Comparison of ENCODE assay signal across 30 cellular contexts in genomic region chr11:129287920-129288319, GRCh38.
"Had no signal": no experiment of that assay in that cellular context is flagged by ENCODE, and none has a peak within 500 bp of the region (broad histone marks: within the 10 kb centered on the region; RNA-seq: fewer than 3 reads in every experiment).

No MANE protein-coding gene starts in this region.

- FAIRE-seq: pancreas had no signal

- H3K4me3 ChIP-seq: colonic mucosa, heart right ventricle, lower lobe of right lung, pancreas, prostate gland, sigmoid colon, thoracic aorta, tibial nerve, vagina had no signal

- DNase-seq: caudate nucleus; colonic mucosa; effector CD8-positive, alpha-beta T cell; endodermal cell; foreskin melanocyte; glutamatergic neuron; heart right ventricle; hypothalamus; immature natural killer cell; islet precursor cell; kidney glomerular epithelial cell; left colon; left ventricle myocardium superior; lower lobe of right lung; naive thymus-derived CD8-positive, alpha-beta T cell; pancreas; right cardiac atrium; sigmoid colon; stimulated activated CD4-positive, alpha-beta T cell treated with anti-CD3 and anti-CD28 coated beads, Interleukin-15, amount 100 ng/mL, for 24 hours; stimulated activated CD4-positive, alpha-beta T cell treated with anti-CD3 and anti-CD28 coated beads, Interleukin-2, amount 100 ng/mL, for 48 hours; stimulated activated naive B cell treated with anti-CD40 and anti-IgM and Interleukin-4, amounts not matched to agents 10 μg/mL and 1 μg/mL and 100 μg/mL, for 72 hours had no signal

- H3K4me1 Mint-ChIP-seq: immature natural killer cell; stimulated activated naive B cell treated with anti-CD40 and anti-IgM and Interleukin-4, amounts not matched to agents 10 μg/mL and 1 μg/mL and 100 μg/mL, for 72 hours had no signal

- H3K36me3 ChIP-seq: colonic mucosa, heart right ventricle, lower lobe of right lung, neutrophil, pancreas, prostate gland, sigmoid colon, thoracic aorta, tibial nerve, vagina had no signal

- H3K27ac Mint-ChIP-seq: dendritic cell treated with granulocyte-macrophage colony-stimulating factor and Interleukin-4, amounts not matched to agents 40 ng/mL and 50 ng/mL, for 4 days; endodermal cell; immature natural killer cell; naive thymus-derived CD8-positive, alpha-beta T cell; stimulated activated naive B cell treated with anti-CD40 and anti-IgM and Interleukin-4, amounts not matched to agents 10 μg/mL and 1 μg/mL and 100 μg/mL, for 72 hours; stimulated activated naive CD8-positive, alpha-beta T cell treated with anti-CD3 and anti-CD28 coated beads, Interleukin-15, Interleukin-2, amounts not matched to agents 100 ng/mL and 50 ng/mL, for 24 hours had no signal

- H3K4me1 ChIP-seq: lower lobe of right lung, prostate gland, sigmoid colon had no signal

- H3K4me3 Mint-ChIP-seq: dendritic cell treated with granulocyte-macrophage colony-stimulating factor and Interleukin-4, amounts not matched to agents 40 ng/mL and 50 ng/mL, for 4 days; endodermal cell; immature natural killer cell; naive thymus-derived CD8-positive, alpha-beta T cell; stimulated activated naive B cell treated with anti-CD40 and anti-IgM and Interleukin-4, amounts not matched to agents 10 μg/mL and 1 μg/mL and 100 μg/mL, for 72 hours; stimulated activated naive CD8-positive, alpha-beta T cell treated with anti-CD3 and anti-CD28 coated beads, Interleukin-15, Interleukin-2, amounts not matched to agents 100 ng/mL and 50 ng/mL, for 24 hours had no signal

- H3K9me3 Mint-ChIP-seq: dendritic cell treated with granulocyte-macrophage colony-stimulating factor and Interleukin-4, amounts not matched to agents 40 ng/mL and 50 ng/mL, for 4 days; endodermal cell; immature natural killer cell; naive thymus-derived CD8-positive, alpha-beta T cell; neural crest cell; stimulated activated naive B cell treated with anti-CD40 and anti-IgM and Interleukin-4, amounts not matched to agents 10 μg/mL and 1 μg/mL and 100 μg/mL, for 72 hours; stimulated activated naive CD8-positive, alpha-beta T cell treated with anti-CD3 and anti-CD28 coated beads, Interleukin-15, Interleukin-2, amounts not matched to agents 100 ng/mL and 50 ng/mL, for 24 hours had no signal

- H3K27ac ChIP-seq: colonic mucosa, epithelial cell of prostate, heart right ventricle, lower lobe of right lung, neutrophil, pancreas, prostate gland, sigmoid colon, thoracic aorta, tibial nerve, vagina had no signal

- H3K27me3 ChIP-seq: colonic mucosa, pancreas, tibial nerve, vagina had no signal

- H3K9me3 ChIP-seq: colonic mucosa, heart right ventricle, lower lobe of right lung, neutrophil, pancreas, prostate gland, sigmoid colon, thoracic aorta, tibial nerve, vagina had no signal

- H3K36me3 Mint-ChIP-seq: immature natural killer cell; naive thymus-derived CD8-positive, alpha-beta T cell; stimulated activated naive B cell treated with anti-CD40 and anti-IgM and Interleukin-4, amounts not matched to agents 10 μg/mL and 1 μg/mL and 100 μg/mL, for 72 hours had no signal
